Comparison of ENCODE assay signal across 8 cellular contexts in the genomic region with DNA sequence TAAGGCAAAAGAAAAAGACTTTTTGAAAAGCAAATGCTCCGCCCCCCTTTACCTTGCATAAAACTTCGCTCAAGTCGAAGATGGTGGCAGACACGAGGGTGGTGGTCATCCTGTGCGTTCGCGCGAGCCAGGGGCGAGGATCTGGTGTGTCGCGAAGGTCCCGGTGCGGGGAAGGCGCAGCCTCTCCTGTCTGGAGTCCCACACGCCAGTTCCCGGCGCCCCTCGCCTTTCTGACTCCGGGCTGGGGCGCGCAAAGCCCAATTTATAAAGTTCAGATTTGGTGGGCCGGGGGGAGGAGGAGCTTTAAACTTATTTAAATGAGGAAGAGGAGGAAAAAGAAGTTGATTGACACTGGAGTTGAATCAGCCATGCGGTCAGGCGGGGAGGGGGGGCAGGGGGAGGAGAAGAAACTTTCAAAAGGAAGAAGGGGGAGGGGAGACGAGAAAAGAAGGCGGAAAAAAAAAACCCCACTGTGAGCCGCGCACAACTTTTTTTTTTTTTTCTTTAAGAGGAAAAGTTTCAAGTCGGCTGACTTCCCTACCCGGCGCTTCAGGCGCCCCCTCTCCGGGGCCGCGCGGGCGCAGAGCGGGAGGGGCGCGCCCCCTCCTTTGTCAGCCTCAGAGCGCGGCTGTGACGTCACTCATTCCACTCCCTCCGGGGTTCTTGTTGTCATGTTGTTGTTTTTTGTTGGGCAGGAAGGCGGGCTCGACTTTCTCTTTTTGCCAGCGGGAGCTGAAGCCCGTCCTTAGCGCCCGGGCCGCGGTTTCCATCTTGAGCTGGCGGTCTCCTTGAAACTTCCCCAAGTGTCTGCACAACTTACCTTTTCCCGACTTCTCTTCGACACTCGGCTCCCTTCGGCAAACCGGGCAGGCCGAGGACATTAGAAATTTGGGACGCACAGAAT. TPM values are rescaled to one million over a fixed set of nuclear protein-coding genes. Genes with fewer than 3 reads are reported as not detected.
DNase-seq lines count a peak whose midpoint lies in the region; ATAC-seq and TF ChIP-seq lines count a peak whose summit lies in the region.

A gene with protein sequence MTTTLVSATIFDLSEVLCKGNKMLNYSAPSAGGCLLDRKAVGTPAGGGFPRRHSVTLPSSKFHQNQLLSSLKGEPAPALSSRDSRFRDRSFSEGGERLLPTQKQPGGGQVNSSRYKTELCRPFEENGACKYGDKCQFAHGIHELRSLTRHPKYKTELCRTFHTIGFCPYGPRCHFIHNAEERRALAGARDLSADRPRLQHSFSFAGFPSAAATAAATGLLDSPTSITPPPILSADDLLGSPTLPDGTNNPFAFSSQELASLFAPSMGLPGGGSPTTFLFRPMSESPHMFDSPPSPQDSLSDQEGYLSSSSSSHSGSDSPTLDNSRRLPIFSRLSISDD (minus strand): TSS at position 238 of the 904 bp plus-strand sequence. CDS start 129 bp downstream, at position 109.

- H3K36me3 ChIP-seq in neural progenitor cell (peaks cover 6% of the 10 kb centered on the region), stomach (peaks cover 24 to 44% (median 31%) of the 10 kb centered on the region in 4 donors)

- POLR2A ChIA-PET in AG04450 (lab: Yijun Ruan, JAX): interaction anchor here (0.6 to 5.2 kb wide), 64 partner anchors 9 to 859 kb away, joined by 3 to 105 read pairs (median 5); no protein-coding TSS in a partner anchor

- peaks cover 50% of the 10 kb centered on the region for H3K4me1 Mint-ChIP-seq in neural progenitor cell

- WGBS in stomach, 5 donors: 0 to 1% (median 0%) methylated on average over 51 to 60 of the region's 60 CpGs

- H3K36me3 Mint-ChIP-seq in neural progenitor cell: peaks cover 45% of the 10 kb centered on the region

- H3K27ac ChIP-seq in AG04450 (ENCODE audit: low read depth, low read length) (peak within 1 kb of the TSS; percentile 100), neural progenitor cell (peak within 1 kb of the TSS; percentile 99), stomach (peak within 1 kb of the TSS; percentile 94 to 100 (median 100))

- CTCF ChIA-PET in AG04450 (lab: Charles Lee): interaction anchor here (0.6 to 2.9 kb wide), 5 partner anchors 11 to 542 kb away, joined by 3 to 16 read pairs (median 6); no protein-coding TSS in a partner anchor

- no peak within 1 kb of the TSS for H2AFZ ChIP-seq in neural progenitor cell (replicated peaks)

- ATAC-seq in HG03520 (IDR thresholded peaks at IDR 0.05; ENCODE audit: unreplicated experiment): peak; percentile 27

- H3K4me3 ChIP-seq in AG04450 (ENCODE audit: low read depth, low read length) (peak within 1 kb of the TSS; percentile 100), foreskin fibroblast (ENCODE audit: low read depth in 1 of 2, low read length in 2 of 2) (peak within 1 kb of the TSS; percentile 80 to 98), neural progenitor cell (peak within 1 kb of the TSS; percentile 94), stomach (peak within 1 kb of the TSS; percentile 81 to 92 (median 90))

- peak within 1 kb of the TSS; percentile 100 for H3K27ac Mint-ChIP-seq in neural progenitor cell

- H3F3A ChIP-seq in neural progenitor cell (ENCODE audit: low read depth): peaks cover 98% of the 10 kb centered on the region

- H3K9me3 ChIP-seq in AG04450 (ENCODE audit: control insufficient read depth, insufficient read depth, low read length) (peaks cover 5% of the 10 kb centered on the region; the same call in 1 of the 2 replicates), neural progenitor cell (ENCODE audit: low read depth) (no peaks in the 10 kb centered on the region), stomach (no peaks in the 10 kb centered on the region)

- H3K4me2 ChIP-seq in neural progenitor cell: peak within 1 kb of the TSS; percentile 97

- H3K9me3 Mint-ChIP-seq in neural progenitor cell: peaks cover 12% of the 10 kb centered on the region

- TF ChIP-seq POLR2A in GM18951 (IDR thresholded peaks at IDR 0.05; ENCODE audit: extremely low read depth, insufficient read depth, insufficient read length) (peak; percentile 100), stomach (IDR thresholded peaks at IDR 0.05) (peak in 3 of 4 donors; percentile 85 to 100 (median 99))

- intact Hi-C loops in stomach (cut with DNase I; ENCODE audit: low total_unique reads): no loop called here

- H3K27me3 ChIP-seq in AG04450 (ENCODE audit: control insufficient read depth, insufficient read depth, low read length): no peaks in the 10 kb centered on the region
- H3K27me3 ChIP-seq in neural progenitor cell: no peaks in the 10 kb centered on the region
- H3K27me3 ChIP-seq in stomach: no peaks in the 10 kb centered on the region

- in situ Hi-C loops in GM18951 (cut with MboI; ENCODE audit: low sequenced_read_pairs, unreplicated experiment): loop anchor here (10.0 kb wide), 1 partner anchor 518 kb away; no protein-coding TSS in a partner anchor

- no peak for TF ChIP-seq EP300 in stomach (IDR thresholded peaks at IDR 0.05)

- H3K4me3 Mint-ChIP-seq in neural progenitor cell: peak within 1 kb of the TSS; percentile 94

- TF ChIP-seq CTCF in AG04450 (IDR thresholded peaks at IDR 0.05; ENCODE audit: low read depth, low read length) (no peak), foreskin fibroblast (IDR thresholded peaks at IDR 0.05; ENCODE audit: low read depth, low read length) (no peak), neural progenitor cell (IDR thresholded peaks at IDR 0.05) (no peak), stomach (IDR thresholded peaks at IDR 0.05) (no peak)

- DNase-seq in AG04450 (ENCODE audit: low read depth, low spot score) (peak; percentile 92), SIG-M5 (lab: John Stamatoyannopoulos, UW) (peak; percentile 18), foreskin fibroblast (peak; percentile 97 to 98), neural progenitor cell (ENCODE audit: low spot score) (peak; percentile 99), stomach (peak; percentile 92)
- peak; percentile 70 to 88 (median 77) for DNase-seq in activated naive CD4-positive, alpha-beta T cell (lab: John Stamatoyannopoulos, UW)

- H4K20me1 ChIP-seq in neural progenitor cell (ENCODE audit: low read depth): peaks cover 47% of the 10 kb centered on the region

- peaks cover 33% of the 10 kb centered on the region for H3K27me3 Mint-ChIP-seq in neural progenitor cell (ENCODE audit: insufficient read depth, low read depth)

- H3K79me2 ChIP-seq in neural progenitor cell (ENCODE audit: low read depth): peaks cover 80% of the 10 kb centered on the region

- peaks cover 38% of the 10 kb centered on the region for H3K4me1 ChIP-seq in neural progenitor cell
- H3K4me1 ChIP-seq in stomach: peaks cover 0 to 43% (median 33%) of the 10 kb centered on the region in 4 donors

- H3K9ac ChIP-seq in neural progenitor cell: peak within 1 kb of the TSS; percentile 86

RNA-seq across cellular contexts. Expression of the gene that starts here (rescaled TPM):
- polyA plus RNA-seq in AG04450 (2011; rRNA removed) (54.4 and 61.5 TPM in 2 replicates), stomach (10 to 100 TPM; 64.0 to 80.1 (median 70.4) TPM)
- polyA minus RNA-seq in AG04450 (2011; rRNA and poly(A)+ RNA removed): 38.4 and 48.0 TPM in 2 replicates
- total RNA-seq in neural progenitor cell (ENCODE audit: low replicate concordance) (42.9 and 95.5 TPM in 2 replicates), stomach (100 to 1,000 TPM in 4 of 5 donors, 10 to 100 TPM in 1; 44.4 to 655 (median 255) TPM)

Comparison
In these comparisons a context has a peak if more than half of its experiments do, and no peak if none do; other contexts are left out.
1. Peak in every context shown above with its lines: DNase-seq, ATAC-seq, H3K4me3 ChIP-seq and H3K27ac ChIP-seq.
2. DNase-seq: peak in every context shown above with its lines; median percentile 99 in neural progenitor cell; 98 in foreskin fibroblast; 92 in AG04450; 92 in stomach; 77 in activated naive CD4-positive, alpha-beta T cell; 18 in SIG-M5.